1 cellular context compared by ENCODE assay signal in genomic region chr20:43731469-43731868, GRCh38.
TF ChIP-seq lines count a peak whose summit lies in the region.

No MANE protein-coding gene starts in this region.

TF ChIP-seq in GM12878, 131 proteins besides CTCF, POLR2A, EP300 and RAD21:
- 0 out of 2 replicates have a peak, but pooled peaks have one; percentile 27 for TF ChIP-seq CREM (IDR thresholded peaks at IDR 0.05; ENCODE audit: low read depth)
- no peak for TF ChIP-seq BMI1 (IDR thresholded peaks at IDR 0.05; ENCODE audit: borderline replicate concordance)
- no peak for TF ChIP-seq ZNF687 (IDR thresholded peaks at IDR 0.05)
- peak; percentile 57 for TF ChIP-seq ATF7 (IDR thresholded peaks at IDR 0.05; ENCODE audit: low read depth)
- peak; percentile 50; the same call in 1 of the 2 replicates for TF ChIP-seq EED (IDR thresholded peaks at IDR 0.05; ENCODE audit: low read depth)
- TF ChIP-seq SP1 (IDR thresholded peaks at IDR 0.05; ENCODE audit: low read depth, low read length): no peak
- TF ChIP-seq MEF2B (IDR thresholded peaks at IDR 0.05; ENCODE audit: partially characterized antibody, poor library complexity, severe bottlenecking): no peak
- TF ChIP-seq CBFB (IDR thresholded peaks at IDR 0.05; ENCODE audit: low read depth): no peak
- no peak for TF ChIP-seq HCFC1 (IDR thresholded peaks at IDR 0.05; ENCODE audit: low read length)
- TF ChIP-seq RELA (IDR thresholded peaks at IDR 0.05; ENCODE audit: borderline replicate concordance, partially characterized antibody): no peak
